In genomic region chr12:124498178-124498869, GRCh38 we compare ENCODE assay signal across 9 cellular contexts.
A peak's percentile ranks its signal among the peaks of the same experiment; 100 is the strongest.
DNase-seq lines count a peak whose midpoint lies in the region; ATAC-seq and TF ChIP-seq lines count a peak whose summit lies in the region.
"Had no signal": no experiment of that assay in that cellular context is flagged by ENCODE, and none has a peak within 500 bp of the region (broad histone marks: within the 10 kb centered on the region; RNA-seq: fewer than 3 reads in every experiment).

No MANE protein-coding gene starts in this region.

- H3K9me3 ChIP-seq in right atrium auricular region, result no peaks in the 10 kb centered on the region

- in situ Hi-C loops in astrocyte of the spinal cord (cut with HindIII; ENCODE audit: low sequenced_read_pairs), result no loop called here

- ATAC-seq in stimulated activated effector memory CD8-positive, alpha-beta T cell treated with anti-CD3 and anti-CD28 coated beads, Interleukin-12 subunit alpha, Interleukin-12 subunit beta, amount 100 ng/mL, for 72 hours, result no peak
- ATAC-seq in activated CD8-positive, alpha-beta memory T cell treated with anti-CD3 and anti-CD28 coated beads, Interleukin-2, amount 10 ng/mL, durations not matched to agents 7 days and 5 days, result no peak

- H3K27ac Mint-ChIP-seq in stimulated activated effector memory CD8-positive, alpha-beta T cell treated with anti-CD3 and anti-CD28 coated beads, Interleukin-12 subunit alpha, Interleukin-12 subunit beta, amount 100 ng/mL, for 72 hours, result peak overlapping the region; percentile 2
- H3K27ac Mint-ChIP-seq in activated CD8-positive, alpha-beta memory T cell treated with anti-CD3 and anti-CD28 coated beads, Interleukin-2, amount 10 ng/mL, durations not matched to agents 7 days and 5 days, result no peak overlapping the region
- H3K27ac Mint-ChIP-seq: activated naive CD8-positive, alpha-beta T cell treated with anti-CD3 and anti-CD28 coated beads, Interleukin-2, amount 10 ng/mL, durations not matched to agents 7 days and 5 days had no signal

- H3K4me3 ChIP-seq in astrocyte of the spinal cord (ENCODE audit: low read depth, low read length) (no peak overlapping the region), right atrium auricular region (no peak overlapping the region)

- peaks cover 0 to 83% of the 10 kb centered on the region in 2 donors for H3K4me1 ChIP-seq in right atrium auricular region

- peaks cover 7% of the 10 kb centered on the region for H3K36me3 Mint-ChIP-seq in stimulated activated effector memory CD8-positive, alpha-beta T cell treated with anti-CD3 and anti-CD28 coated beads, Interleukin-12 subunit alpha, Interleukin-12 subunit beta, amount 100 ng/mL, for 72 hours
- no peaks in the 10 kb centered on the region for H3K36me3 Mint-ChIP-seq in activated CD8-positive, alpha-beta memory T cell treated with anti-CD3 and anti-CD28 coated beads, Interleukin-2, amount 10 ng/mL, durations not matched to agents 7 days and 5 days

- H3K9me3 Mint-ChIP-seq in stimulated activated effector memory CD8-positive, alpha-beta T cell treated with anti-CD3 and anti-CD28 coated beads, Interleukin-12 subunit alpha, Interleukin-12 subunit beta, amount 100 ng/mL, for 72 hours, result no peaks in the 10 kb centered on the region
- H3K9me3 Mint-ChIP-seq in activated CD8-positive, alpha-beta memory T cell treated with anti-CD3 and anti-CD28 coated beads, Interleukin-2, amount 10 ng/mL, durations not matched to agents 7 days and 5 days (ENCODE audit: low read depth), result no peaks in the 10 kb centered on the region
- H3K9me3 Mint-ChIP-seq: activated naive CD8-positive, alpha-beta T cell treated with anti-CD3 and anti-CD28 coated beads, Interleukin-2, amount 10 ng/mL, durations not matched to agents 7 days and 5 days had no signal

- H3K36me3 ChIP-seq in right atrium auricular region, result peaks cover 17% of the 10 kb centered on the region

- TF ChIP-seq CTCF in astrocyte of the spinal cord (IDR thresholded peaks at IDR 0.05; ENCODE audit: low read depth, low read length) (no peak), right atrium auricular region (IDR thresholded peaks at IDR 0.05) (no peak)

- DNase-seq in H4 (ENCODE audit: low spot score) (peak; percentile 39), astrocyte of the spinal cord (ENCODE audit: low read depth, low spot score) (peak; percentile 69), right atrium auricular region (ENCODE audit: low spot score) (no peak), NCI-H2171 (lab: John Stamatoyannopoulos, UW) (no peak), NCI-H187 treated with DMSO at 0.1 percent for 48 hours (lab: John Stamatoyannopoulos, UW) (no peak)
- DNase-seq in stimulated activated effector memory CD8-positive, alpha-beta T cell treated with anti-CD3 and anti-CD28 coated beads, Interleukin-12 subunit alpha, Interleukin-12 subunit beta, amount 100 ng/mL, for 72 hours (ENCODE audit: low spot score in 2 of 2), result no peak
- DNase-seq in stimulated activated CD4-positive, alpha-beta T cell treated with anti-CD3 and anti-CD28 coated beads, Interleukin-4, amount 100 ng/mL, for 24 hours, result no peak
- DNase-seq in activated CD8-positive, alpha-beta memory T cell treated with anti-CD3 and anti-CD28 coated beads, Interleukin-2, amount 10 ng/mL, durations not matched to agents 7 days and 5 days, result no peak
- DNase-seq: activated naive CD8-positive, alpha-beta T cell treated with anti-CD3 and anti-CD28 coated beads, Interleukin-2, amount 10 ng/mL, durations not matched to agents 7 days and 5 days had no signal

- H3K27me3 ChIP-seq in right atrium auricular region, result no peaks in the 10 kb centered on the region

- CTCF ChIA-PET in activated CD8-positive, alpha-beta memory T cell treated with anti-CD3 and anti-CD28 coated beads, Interleukin-2, amount 10 ng/mL, durations not matched to agents 7 days and 5 days (lab: Charles Lee), result no interaction called here

- no peak overlapping the region for H3K4me3 Mint-ChIP-seq in stimulated activated effector memory CD8-positive, alpha-beta T cell treated with anti-CD3 and anti-CD28 coated beads, Interleukin-12 subunit alpha, Interleukin-12 subunit beta, amount 100 ng/mL, for 72 hours
- H3K4me3 Mint-ChIP-seq in activated CD8-positive, alpha-beta memory T cell treated with anti-CD3 and anti-CD28 coated beads, Interleukin-2, amount 10 ng/mL, durations not matched to agents 7 days and 5 days, result no peak overlapping the region
- H3K4me3 Mint-ChIP-seq: activated naive CD8-positive, alpha-beta T cell treated with anti-CD3 and anti-CD28 coated beads, Interleukin-2, amount 10 ng/mL, durations not matched to agents 7 days and 5 days had no signal

- no peaks in the 10 kb centered on the region for H3K27me3 Mint-ChIP-seq in activated CD8-positive, alpha-beta memory T cell treated with anti-CD3 and anti-CD28 coated beads, Interleukin-2, amount 10 ng/mL, durations not matched to agents 7 days and 5 days
- H3K27me3 Mint-ChIP-seq: activated naive CD8-positive, alpha-beta T cell treated with anti-CD3 and anti-CD28 coated beads, Interleukin-2, amount 10 ng/mL, durations not matched to agents 7 days and 5 days had no signal

- peaks cover 69% of the 10 kb centered on the region for H3K4me1 Mint-ChIP-seq in stimulated activated effector memory CD8-positive, alpha-beta T cell treated with anti-CD3 and anti-CD28 coated beads, Interleukin-12 subunit alpha, Interleukin-12 subunit beta, amount 100 ng/mL, for 72 hours
- peaks cover 20% of the 10 kb centered on the region for H3K4me1 Mint-ChIP-seq in activated CD8-positive, alpha-beta memory T cell treated with anti-CD3 and anti-CD28 coated beads, Interleukin-2, amount 10 ng/mL, durations not matched to agents 7 days and 5 days

- peak overlapping the region; percentile 71 to 79 for H3K27ac ChIP-seq in right atrium auricular region

Comparison
In these comparisons a context has a peak if more than half of its experiments do, and no peak if none do; other contexts are left out.
1. DNase-seq: peak in H4 (single experiment) and astrocyte of the spinal cord (single experiment); none in right atrium auricular region (single experiment), stimulated activated effector memory CD8-positive, alpha-beta T cell treated with anti-CD3 and anti-CD28 coated beads, Interleukin-12 subunit alpha, Interleukin-12 subunit beta, amount 100 ng/mL, for 72 hours (0 of 2), stimulated activated CD4-positive, alpha-beta T cell treated with anti-CD3 and anti-CD28 coated beads, Interleukin-4, amount 100 ng/mL, for 24 hours (single experiment), NCI-H2171 (single experiment), NCI-H187 treated with DMSO at 0.1 percent for 48 hours (single experiment) and activated CD8-positive, alpha-beta memory T cell treated with anti-CD3 and anti-CD28 coated beads, Interleukin-2, amount 10 ng/mL, durations not matched to agents 7 days and 5 days (single experiment).